Comparison of ENCODE assay signal across 22 cellular contexts in the genomic region with DNA sequence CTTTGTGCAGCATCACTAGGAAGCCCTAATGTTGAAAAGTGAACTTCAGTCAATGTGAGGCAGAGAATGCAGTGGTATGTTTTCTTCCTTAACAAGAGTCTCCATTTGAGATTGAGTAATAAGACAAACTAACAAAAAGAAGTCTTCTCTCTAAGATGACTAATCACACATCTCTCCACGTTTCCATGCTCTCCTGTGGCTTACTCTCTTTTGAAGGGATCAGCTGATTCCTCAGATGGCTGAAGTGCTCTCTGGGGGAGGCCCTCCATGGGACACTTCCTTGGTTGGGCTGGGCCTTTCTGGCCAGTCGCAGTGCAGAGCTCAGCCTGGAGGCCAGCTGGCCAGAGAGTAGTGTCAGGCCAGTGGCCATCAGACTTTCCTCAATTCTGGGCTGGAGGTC. TPM values are rescaled to one million over a fixed set of nuclear protein-coding genes. Genes with fewer than 3 reads are reported as not detected.
A peak's percentile ranks its signal among the peaks of the same experiment; 100 is the strongest.
DNase-seq lines count a peak whose midpoint lies in the region; ATAC-seq, FAIRE-seq and TF ChIP-seq lines count a peak whose summit lies in the region.
"Had no signal": no experiment of that assay in that cellular context is flagged by ENCODE, and none has a peak within 500 bp of the region (broad histone marks: within the 10 kb centered on the region; RNA-seq: fewer than 3 reads in every experiment).

No MANE protein-coding gene starts in this region.

- no peaks in the 10 kb centered on the region for H3K27me3 ChIP-seq in right atrium auricular region
- H3K27me3 ChIP-seq in K562 (ENCODE audit: control insufficient read depth in 2 of 2, insufficient read depth in 2 of 2, low read length in 2 of 2), result peaks cover 4 to 42% of the 10 kb centered on the region in 2 experiments; a peak in 2 of 5 replicates
- H3K27me3 ChIP-seq: upper lobe of left lung had no signal

- ATAC-seq in Right ventricle myocardium superior (ENCODE audit: poor library complexity), result no peak
- peak; percentile 43; the same call in 1 of the 3 replicates for ATAC-seq in K562
- no peak for ATAC-seq in GM18498 (IDR thresholded peaks at IDR 0.05; ENCODE audit: unreplicated experiment)
- ATAC-seq: activated T-cell treated with anti-CD3 and anti-CD28 coated beads, Interleukin-2, amount 50 U/mL, for 72 hours; effector memory CD8-positive, alpha-beta T cell; stimulated activated naive B cell treated with anti-CD40 and anti-IgM and Interleukin-4, amounts not matched to agents 10 μg/mL and 1 μg/mL and 100 μg/mL, for 72 hours; T-cell had no signal

- intact Hi-C loops in Right ventricle myocardium superior (cut with DNase I) (no loop called here), K562 (cut with micrococcal nuclease) (no loop called here), OCI-LY7 (cut with micrococcal nuclease; ENCODE audit: unreplicated experiment) (no loop called here)

- H4K20me1 ChIP-seq in K562 (replicated peaks; ENCODE audit: control insufficient read depth, insufficient read depth, low read length) (no peaks in the 10 kb centered on the region), OCI-LY7 (ENCODE audit: insufficient read depth, low read length) (no peaks in the 10 kb centered on the region)

- WGBS in K562 (ENCODE audit: insufficient coverage, low coverage, missing lambda C conversion rate), result 4% methylated on average over 2 of the region's 2 CpGs

- TF ChIP-seq EP300 in K562 (IDR thresholded peaks at IDR 0.05; ENCODE audit: low read length), result no peak

- DNase-seq in right atrium auricular region (ENCODE audit: low spot score) (no peak), Right ventricle myocardium superior (no peak), K562 (ENCODE audit: extremely low read depth in 1 of 4, low spot score in 3 of 4) (no peak), iris pigment epithelial cell (ENCODE audit: low read depth) (peak; percentile 41), OCI-LY7 (ENCODE audit: low spot score) (no peak), iPS-NIHi11 (ENCODE audit: low spot score) (no peak), retina (no peak)
- DNase-seq: activated CD4-positive, alpha-beta T cell treated with anti-CD3 and anti-CD28 coated beads, Interleukin-2, amount 50 U/mL, for 48 hours; activated naive CD8-positive, alpha-beta T cell treated with anti-CD3 and anti-CD28 coated beads, Interleukin-2, amount 10 ng/mL, durations not matched to agents 7 days and 5 days; activated T-cell treated with anti-CD3 and anti-CD28 coated beads, Interleukin-2, amount 50 U/mL, for 72 hours; CD8-positive, alpha-beta memory T cell; cerebellar nuclear complex; effector memory CD8-positive, alpha-beta T cell; stimulated activated naive B cell treated with anti-CD40 and anti-IgM and Interleukin-4, amounts not matched to agents 10 μg/mL and 1 μg/mL and 100 μg/mL, for 72 hours; T-cell; upper lobe of left lung had no signal

- H3K36me3 ChIP-seq in right atrium auricular region (peaks cover 98% of the 10 kb centered on the region), K562 (ENCODE audit: control insufficient read depth, insufficient read depth, low read length) (no peaks in the 10 kb centered on the region), OCI-LY7 (ENCODE audit: insufficient read depth, low read length) (no peaks in the 10 kb centered on the region)
- H3K36me3 ChIP-seq: upper lobe of left lung had no signal

- H3K4me2 ChIP-seq in K562 (ENCODE audit: insufficient read depth, low read length) (no peak overlapping the region), OCI-LY7 (ENCODE audit: low read length) (no peak overlapping the region)

- POLR2A ChIA-PET in K562 (lab: Yijun Ruan, JAX), result interaction anchor here (1.3 kb wide), 1 partner anchor 13 kb away, joined by 4 read pairs; no protein-coding TSS in a partner anchor
- POLR2A ChIA-PET in OCI-LY7 (lab: Charles Lee), result no interaction called here

- no peaks in the 10 kb centered on the region for H3K9me1 ChIP-seq in K562 (ENCODE audit: control insufficient read depth, insufficient read depth, low read length)

- no peak for TF ChIP-seq POLR2A in K562 (conservative IDR thresholded peaks at IDR 0.05)

- TF ChIP-seq CTCF in right atrium auricular region (IDR thresholded peaks at IDR 0.05) (no peak), K562 (IDR thresholded peaks at IDR 0.05 in 2 of 3, conservative IDR thresholded peaks at IDR 0.05 in 1 of 3; ENCODE audit: insufficient read depth in 2 of 3, low read depth in 1 of 3, low read length in 3 of 3) (no peak), OCI-LY7 (conservative IDR thresholded peaks at IDR 0.05; ENCODE audit: low read length) (no peak)

- CTCF ChIA-PET in K562 (lab: Yijun Ruan, JAX; ENCODE audit: low intra/inter-chr PET ratio), result no interaction called here
- CTCF ChIA-PET in OCI-LY7 (lab: Charles Lee; ENCODE audit: unreplicated experiment), result no interaction called here

- FAIRE-seq in K562 (lab: Jason Lieb, UNC), result no peak
- FAIRE-seq: GM19239 had no signal

- H3K9me3 ChIP-seq in right atrium auricular region (no peaks in the 10 kb centered on the region), K562 (replicated peaks; ENCODE audit: control insufficient read depth, insufficient read depth, low read depth, low read length) (no peaks in the 10 kb centered on the region), OCI-LY7 (ENCODE audit: low read length) (no peaks in the 10 kb centered on the region)
- H3K9me3 ChIP-seq: upper lobe of left lung had no signal

- H3K4me1 ChIP-seq in right atrium auricular region (peaks cover 0 to 2% of the 10 kb centered on the region in 2 donors), K562 (replicated peaks in 1 of 2; ENCODE audit: control insufficient read depth in 2 of 2, insufficient read depth in 2 of 2, low read length in 2 of 2) (no peaks in the 10 kb centered on the region), OCI-LY7 (ENCODE audit: insufficient read depth, low read length, poor library complexity, severe bottlenecking) (no peaks in the 10 kb centered on the region)
- H3K4me1 ChIP-seq: upper lobe of left lung had no signal

- H3K27ac ChIP-seq in right atrium auricular region, result peak overlapping the region; percentile 11 to 36
- H3K27ac ChIP-seq in K562 (ENCODE audit: extremely low read depth, low read depth, low read length), result no peak overlapping the region
- H3K27ac ChIP-seq in OCI-LY7 (ENCODE audit: low read depth, low read length, poor library complexity, severe bottlenecking), result no peak overlapping the region
- H3K27ac ChIP-seq: upper lobe of left lung, VCaP had no signal

- H3K4me3 ChIP-seq in right atrium auricular region (no peak overlapping the region), K562 (no peak overlapping the region), OCI-LY7 (ENCODE audit: low read depth, low read length, poor library complexity, severe bottlenecking) (no peak overlapping the region)
- H3K4me3 ChIP-seq: upper lobe of left lung had no signal

- H3K9me2 ChIP-seq in OCI-LY7 (ENCODE audit: insufficient read depth, low read length), result no peaks in the 10 kb centered on the region

- H3K9ac ChIP-seq in K562 (ENCODE audit: insufficient read depth in 1 of 2, low read depth in 2 of 2, low read length in 2 of 2), result no peak overlapping the region

- no peaks in the 10 kb centered on the region for H3K79me2 ChIP-seq in K562 (ENCODE audit: control insufficient read depth, insufficient read depth, low read length)
- H3K79me2 ChIP-seq in OCI-LY7 (ENCODE audit: insufficient read depth, low read depth, low read length), result no peaks in the 10 kb centered on the region

- no TSS peak for BruUV-seq in K562 (replicated peaks; lab: Mats Ljungman, UMichigan)
- no TSS peak for BruUV-seq in OCI-LY7 (replicated peaks; lab: Mats Ljungman, UMichigan)

- in situ Hi-C loops in K562 (cut with MboI), result no loop called here

- H2AFZ ChIP-seq in K562 (ENCODE audit: low read depth, low read length) (no peak overlapping the region), OCI-LY7 (ENCODE audit: low read length) (no peak overlapping the region)

- TF ChIP-seq RAD21 in K562 (CRISPR knock-in tag; conservative IDR thresholded peaks at IDR 0.05 in 1 of 2, IDR thresholded peaks at IDR 0.05 in 1 of 2), result no peak

RNA-seq across cellular contexts. Expression of a gene that starts 14.7 kb away (rescaled TPM):
- total RNA-seq in right atrium auricular region (1,000 to 10,000 TPM; 1,021 to 1,621 TPM), Right ventricle myocardium superior (1,083 TPM), K562 (2014; rRNA removed) (not detected in 2 replicates), K562 (2014; rRNA removed; fragmentation: Illumina TruSeq; extraction: Trizol) (not detected in 2 replicates), K562 (2015; rRNA removed; fragmentation: Illumina TruSeq; extraction: Trizol) (0.14 TPM in 1 of 2 replicates, not detected in the other), K562 (2021) (not detected in 2 replicates), OCI-LY7 (2022) (not detected in 2 replicates)
- not detected in 2 replicates for total RNA-seq in K562 (2011; cell fraction: chromatin; rRNA removed; ENCODE audit: low replicate concordance)
- not detected in 2 replicates for total RNA-seq in K562 (2011; cell fraction: nucleolus; rRNA removed)
- not detected in 2 replicates for total RNA-seq in K562 (2011; cell fraction: nucleoplasm; rRNA removed)
- polyA plus RNA-seq in K562 (2011; rRNA removed) (not detected in 2 replicates), K562 (2014; fragmentation: Illumina TruSeq; extraction: Trizol) (not detected in 2 replicates), K562 (2014; fragmentation: Nextera tagmentation; extraction: Ambion mirVana) (not detected), K562 (2014; rRNA removed) (not detected in 2 replicates)
- not detected in 2 replicates for polyA plus RNA-seq in K562 (2011; cell fraction: cytosol; rRNA removed)
- not detected in 2 replicates for polyA plus RNA-seq in K562 (2011; cell fraction: nucleus; rRNA removed)
- 0.28 TPM in 1 of 2 replicates, not detected in the other for polyA plus RNA-seq in K562 (2012)
- polyA minus RNA-seq in K562 (2011; rRNA and poly(A)+ RNA removed), result not detected in 2 replicates
- polyA minus RNA-seq in K562 (2011; cell fraction: cytosol; rRNA and poly(A)+ RNA removed), result not detected in 2 replicates
- not detected in 2 replicates for polyA minus RNA-seq in K562 (2011; cell fraction: nucleus; rRNA and poly(A)+ RNA removed)
- total RNA-seq in OCI-LY7 (2014; rRNA removed; shearing (Covaris generic)), result not detected in 2 replicates
- total RNA-seq: activated naive CD8-positive, alpha-beta T cell treated with anti-CD3 and anti-CD28 coated beads, Interleukin-2, amount 10 ng/mL, durations not matched to agents 7 days and 5 days; activated T-cell treated with anti-CD3 and anti-CD28 coated beads, Interleukin-2, amount 50 U/mL, for 72 hours; CD8-positive, alpha-beta memory T cell; glomerular endothelial cell; mesenteric fat pad; pulmonary artery endothelial cell; T-cell; upper lobe of left lung had no signal
- polyA plus RNA-seq: CD8-positive, alpha-beta memory T cell had no signal

RNA-seq across cellular contexts. Expression of a gene that starts 53.6 kb away (rescaled TPM):
- total RNA-seq in right atrium auricular region, result 1 to 10 TPM; 1.7 to 2.2 TPM
- 2.0 TPM for total RNA-seq in Right ventricle myocardium superior
- total RNA-seq in K562 (2011; cell fraction: chromatin; rRNA removed; ENCODE audit: low replicate concordance), result 34.6 and 59.6 TPM in 2 replicates
- 16.7 and 20.3 TPM in 2 replicates for total RNA-seq in K562 (2011; cell fraction: nucleolus; rRNA removed)
- 18.7 and 23.2 TPM in 2 replicates for total RNA-seq in K562 (2011; cell fraction: nucleoplasm; rRNA removed)
- 6.9 and 9.3 TPM in 2 replicates for total RNA-seq in K562 (2014; rRNA removed)
- total RNA-seq in K562 (2014; rRNA removed; fragmentation: Illumina TruSeq; extraction: Trizol), result 11.9 and 13.8 TPM in 2 replicates
- total RNA-seq in K562 (2015; rRNA removed; fragmentation: Illumina TruSeq; extraction: Trizol), result 14.0 and 15.1 TPM in 2 replicates
- total RNA-seq in K562 (2021), result 16.1 and 17.6 TPM in 2 replicates
- polyA plus RNA-seq in K562 (2011; rRNA removed), result 12.1 and 14.5 TPM in 2 replicates
- polyA plus RNA-seq in K562 (2011; cell fraction: cytosol; rRNA removed), result 9.8 and 10.3 TPM in 2 replicates
- 41.0 and 43.5 TPM in 2 replicates for polyA plus RNA-seq in K562 (2011; cell fraction: nucleus; rRNA removed)
- 9.1 and 9.3 TPM in 2 replicates for polyA plus RNA-seq in K562 (2012)
- 23.0 and 23.6 TPM in 2 replicates for polyA plus RNA-seq in K562 (2014; fragmentation: Illumina TruSeq; extraction: Trizol)
- polyA plus RNA-seq in K562 (2014; fragmentation: Nextera tagmentation; extraction: Ambion mirVana), result 10 to 100 TPM in 1 of 2 experiments, 1 to 10 TPM in 1; 7.2 to 11.1 TPM
- 11.1 and 13.1 TPM in 2 replicates for polyA plus RNA-seq in K562 (2014; rRNA removed)
- 15.2 and 18.6 TPM in 2 replicates for polyA minus RNA-seq in K562 (2011; rRNA and poly(A)+ RNA removed)
- polyA minus RNA-seq in K562 (2011; cell fraction: cytosol; rRNA and poly(A)+ RNA removed), result 5.3 and 8.3 TPM in 2 replicates
- polyA minus RNA-seq in K562 (2011; cell fraction: nucleus; rRNA and poly(A)+ RNA removed), result 42.8 and 53.8 TPM in 2 replicates
- 29.3 and 46.0 TPM in 2 replicates for total RNA-seq in OCI-LY7 (2014; rRNA removed; shearing (Covaris generic))
- 55.7 and 75.2 TPM in 2 replicates for total RNA-seq in OCI-LY7 (2022)
- total RNA-seq: mesenteric fat pad had no signal

Comparison
In these comparisons a context has a peak if more than half of its experiments do, and no peak if none do; other contexts are left out.
1. H3K27ac ChIP-seq: peak in right atrium auricular region (2 of 2); none in K562 (single experiment) and OCI-LY7 (single experiment).
2. RNA of a gene that starts 14.7 kb away (total RNA-seq): 1,021 to 1,621 TPM in right atrium auricular region and 1,083 TPM in Right ventricle myocardium superior (single experiment); 0.14 TPM in K562 and not detected in OCI-LY7; every median in the first group is over 100 times any median in the second.